ENCODE assay signal across 8 cellular contexts in genomic region chr3:112013058-112013783, GRCh38. TPM values are rescaled to one million over a fixed set of nuclear protein-coding genes. Genes with fewer than 3 reads are reported as not detected.
DNase-seq lines count a peak whose midpoint lies in the region; ATAC-seq and TF ChIP-seq lines count a peak whose summit lies in the region.

No MANE protein-coding gene starts in this region.

- ATAC-seq in HG02884 (IDR thresholded peaks at IDR 0.05; ENCODE audit: unreplicated experiment) (peak; percentile 87), Panc1 (peak; percentile 93)

- in situ Hi-C loops in Panc1 (cut with HindIII; ENCODE audit: low pct_unique_long_range_greater_than_20kb, low sequenced_read_pairs) = no loop called here

- POLR2A ChIA-PET in Panc1 (lab: Charles Lee) = interaction anchor here (0.6 to 0.7 kb wide), 3 partner anchors 14 to 153 kb away, joined by 3 to 4 read pairs (median 4); no protein-coding TSS in a partner anchor

- DNase-seq in NCI-H82 (lab: John Stamatoyannopoulos, UW) (peak; percentile 48), NCI-H82 treated with DMSO at 0.1 percent for 48 hours (lab: John Stamatoyannopoulos, UW; ENCODE audit: unreplicated experiment) (no peak), Panc1 (ENCODE audit: low read depth, low spot score) (peak; percentile 55), fibroblast of the conjunctiva (ENCODE audit: low read depth) (peak; percentile 72), nucleus accumbens (lab: John Stamatoyannopoulos, UW) (peak in 46 of 56 donors; percentile 6 to 74 (median 44)), thyroid gland (peak; percentile 65 to 76)
- DNase-seq in activated T-helper 9 cell treated with anti-CD3 and anti-CD28 coated beads, Interleukin-2, amount 50 U/mL, for 16 hours (ENCODE audit: low read depth) = peak; percentile 34

- TF ChIP-seq CTCF in Panc1 (IDR thresholded peaks at IDR 0.05) (peak; percentile 91), thyroid gland (IDR thresholded peaks at IDR 0.05) (peak; percentile 47 to 85 (median 69))

- no peaks in the 10 kb centered on the region for H3K9me3 ChIP-seq in Panc1 (ENCODE audit: control insufficient read depth, insufficient read depth, low read depth, low read length)
- no peaks in the 10 kb centered on the region for H3K9me3 ChIP-seq in thyroid gland

- CTCF ChIA-PET in Panc1 (lab: Charles Lee) = interaction anchor here (0.6 to 2.2 kb wide), 14 partner anchors 10 to 344 kb away, joined by 3 to 41 read pairs (median 4); partner anchors contain the start of genes ABHD10 and PHLDB2

- WGBS in thyroid gland, 2 donors = 37 to 39% methylated on average over 19 of the region's 19 CpGs

- no TSS peak for BruUV-seq in Panc1 (replicated peaks; lab: Mats Ljungman, UMichigan)

- H3K4me3 ChIP-seq in Panc1 (ENCODE audit: low read depth in 2 of 2, low read length in 2 of 2) (no peak overlapping the region; a peak in 1 of 4 replicates), thyroid gland (replicated peaks in 1 of 3) (no peak overlapping the region)

- H3K36me3 ChIP-seq in Panc1 (ENCODE audit: control insufficient read depth, insufficient read depth, low read length) (no peaks in the 10 kb centered on the region), thyroid gland (no peaks in the 10 kb centered on the region)

- intact Hi-C loops in Panc1 (cut with micrococcal nuclease; ENCODE audit: unreplicated experiment) (loop anchor here (2.0 kb wide), 1 partner anchor 296 kb away; no protein-coding TSS in a partner anchor), thyroid gland (cut with DNase I) (no loop called here)

- no peaks in the 10 kb centered on the region for H3K4me1 ChIP-seq in Panc1 (ENCODE audit: control insufficient read depth, insufficient read depth, low read length)
- H3K4me1 ChIP-seq in thyroid gland = peaks cover 11 to 31% of the 10 kb centered on the region in 2 donors

- TF ChIP-seq POLR2A in thyroid gland (IDR thresholded peaks at IDR 0.05) = no peak

- H3K27me3 ChIP-seq in Panc1 (ENCODE audit: control insufficient read depth, insufficient read depth, low read length) (no peaks in the 10 kb centered on the region), thyroid gland (no peaks in the 10 kb centered on the region)

- no peak overlapping the region for H3K27ac ChIP-seq in Panc1 (ENCODE audit: low read length)
- peak overlapping the region in 2 of 3 donors; percentile 34 to 55 for H3K27ac ChIP-seq in thyroid gland

RNA-seq across cellular contexts. Expression of gene TAGLN3, which starts 14.5 kb away (rescaled TPM):
- total RNA-seq in Panc1 (2021; ENCODE audit: unreplicated experiment) (not detected), thyroid gland (1 to 10 TPM in 1 of 4 donors, under 1 TPM in 1, not detected in 2; 0.22 to 2.6 TPM)
- polyA plus RNA-seq in Panc1 (2012; ENCODE audit: insufficient read length) = not detected

RNA-seq across cellular contexts. Expression of gene TMPRSS7, which starts 21.3 kb away (rescaled TPM):
- total RNA-seq in Panc1 (2021; ENCODE audit: unreplicated experiment) (not detected), thyroid gland (under 1 TPM in 1 of 4 donors, not detected in 3; 0.11 TPM)
- polyA plus RNA-seq in Panc1 (2012; ENCODE audit: insufficient read length) = not detected

RNA-seq across cellular contexts. Expression of gene ABHD10, which starts 34.4 kb away (rescaled TPM):
- total RNA-seq in Panc1 (2021; ENCODE audit: unreplicated experiment) (30.3 TPM), thyroid gland (10 to 100 TPM; 40.8 to 54.9 (median 50.6) TPM)
- 26.0 TPM for polyA plus RNA-seq in Panc1 (2012; ENCODE audit: insufficient read length)
